Comparison of ENCODE assay signal across 15 cellular contexts in genomic region chr4:185099024-185099682, GRCh38.
"Had no signal": no experiment of that assay in that cellular context is flagged by ENCODE, and none has a peak within 500 bp of the region (broad histone marks: within the 10 kb centered on the region; RNA-seq: fewer than 3 reads in every experiment).

No MANE protein-coding gene starts in this region.

- H3K36me3 ChIP-seq: right lobe of liver, tibial artery had no signal

- H3K27me3 ChIP-seq: right lobe of liver had no signal

- H3K27ac ChIP-seq: coronary artery, right lobe of liver, skin epidermis, tibial artery had no signal

- H3K9me3 ChIP-seq: right lobe of liver, tibial artery had no signal

- H3K4me1 ChIP-seq: tibial artery had no signal

- H3K4me3 ChIP-seq: coronary artery, right lobe of liver, skin epidermis, tibial artery had no signal

- DNase-seq: activated CD4-positive, alpha-beta T cell treated with anti-CD3 and anti-CD28 coated beads, Interleukin-2, amount 50 U/mL, for 1 hour; activated CD4-positive, CD25-positive, alpha-beta regulatory T cell treated with anti-CD3 and anti-CD28 coated beads, Interleukin-2, amount 50 U/mL, for 72 hours; activated naive CD4-positive, alpha-beta T cell treated with Interleukin-2 at 50 U/mL for 16 hours; activated naive CD8-positive, alpha-beta T cell treated with anti-CD3 and anti-CD28 coated beads for 36 hours; activated T-cell treated with anti-CD3 and anti-CD28 coated beads, Interleukin-2, amount 50 U/mL, for 4 hours; cerebellar nuclear complex; immature natural killer cell; kidney glomerular epithelial cell; nephron progenitor cell; occipital lobe; right lobe of liver; stimulated activated CD4-positive, alpha-beta T cell treated with anti-CD3 and anti-CD28 coated beads, Interleukin-1b, Interleukin-23, amount 100 ng/mL, for 48 hours; tibial artery had no signal

- ATAC-seq: activated T-cell treated with anti-CD3 and anti-CD28 coated beads, Interleukin-2, amount 50 U/mL, for 4 hours; right lobe of liver had no signal
